ENCODE assay signal across 15 cellular contexts in genomic region chr2:173136614-173137013, GRCh38.
DNase-seq lines count a peak whose midpoint lies in the region; ATAC-seq and TF ChIP-seq lines count a peak whose summit lies in the region.
"Had no signal": no experiment of that assay in that cellular context is flagged by ENCODE, and none has a peak within 500 bp of the region (broad histone marks: within the 10 kb centered on the region; RNA-seq: fewer than 3 reads in every experiment).

No MANE protein-coding gene starts in this region.

- POLR2A ChIA-PET in activated CD4-positive, alpha-beta T cell treated with anti-CD3 and anti-CD28 coated beads for 36 hours (lab: Charles Lee), result no interaction called here

- in situ Hi-C loops in KBM-7 (cut with MboI; ENCODE audit: low pct_unique_long_range_greater_than_20kb, low sequenced_read_pairs), result no loop called here

- peaks cover 6% of the 10 kb centered on the region for H3K36me3 Mint-ChIP-seq in osteocyte (ENCODE audit: unreplicated experiment)
- no peaks in the 10 kb centered on the region for H3K36me3 Mint-ChIP-seq in activated CD4-positive, alpha-beta T cell treated with anti-CD3 and anti-CD28 coated beads for 36 hours (ENCODE audit: low read depth)
- H3K36me3 Mint-ChIP-seq: activated CD4-positive, alpha-beta memory T cell treated with anti-CD3 and anti-CD28 coated beads for 36 hours had no signal

- H3K4me1 ChIP-seq in Loucy (ENCODE audit: insufficient read depth, low read length, poor library complexity, severe bottlenecking) (peaks cover 14% of the 10 kb centered on the region), adipocyte (ENCODE audit: control insufficient read depth, insufficient read depth, low read length) (peaks cover 20% of the 10 kb centered on the region)

- no peaks in the 10 kb centered on the region for H3K27me3 ChIP-seq in Loucy (ENCODE audit: insufficient read depth, low read length, poor library complexity, severe bottlenecking)
- no peaks in the 10 kb centered on the region for H3K27me3 ChIP-seq in adipocyte (replicated peaks; ENCODE audit: control insufficient read depth, insufficient read depth, low read length)

- TF ChIP-seq CTCF in Loucy (conservative IDR thresholded peaks at IDR 0.05; ENCODE audit: low read length) (no peak), osteocyte (IDR thresholded peaks at IDR 0.05) (no peak)

- no peak overlapping the region for H3K9ac ChIP-seq in Loucy (ENCODE audit: low read depth, low read length, poor library complexity, severe bottlenecking)
- no peak overlapping the region for H3K9ac ChIP-seq in adipocyte (ENCODE audit: low read length)

- H3K27ac Mint-ChIP-seq in osteocyte (ENCODE audit: unreplicated experiment), result peak overlapping the region; percentile 39
- H3K27ac Mint-ChIP-seq in activated CD4-positive, alpha-beta T cell treated with anti-CD3 and anti-CD28 coated beads for 36 hours, result no peak overlapping the region
- H3K27ac Mint-ChIP-seq: activated CD4-positive, alpha-beta memory T cell treated with anti-CD3 and anti-CD28 coated beads for 36 hours; H9 had no signal

- no peaks in the 10 kb centered on the region for H3K9me2 ChIP-seq in Loucy (replicated peaks; ENCODE audit: low read depth, low read length)

- H3K4me3 ChIP-seq in Loucy (ENCODE audit: low read length, poor library complexity, severe bottlenecking) (no peak overlapping the region), adipocyte (ENCODE audit: low read length) (no peak overlapping the region)
- H3K4me3 ChIP-seq: thoracic aorta had no signal

- H3K36me3 ChIP-seq in Loucy (ENCODE audit: insufficient read depth, low read length) (no peaks in the 10 kb centered on the region), adipocyte (ENCODE audit: control insufficient read depth, insufficient read depth, low read length, severe bottlenecking) (peaks cover 2% of the 10 kb centered on the region)
- H3K36me3 ChIP-seq: thoracic aorta had no signal

- peak overlapping the region; percentile 9 for H3K4me2 ChIP-seq in Loucy (ENCODE audit: low read depth, low read length, poor library complexity, severe bottlenecking)

- no peaks in the 10 kb centered on the region for H4K20me1 ChIP-seq in Loucy (ENCODE audit: insufficient read depth, low read length, poor library complexity, severe bottlenecking)

- no peaks in the 10 kb centered on the region for H3K27me3 Mint-ChIP-seq in osteocyte (ENCODE audit: unreplicated experiment)
- H3K27me3 Mint-ChIP-seq in activated CD4-positive, alpha-beta T cell treated with anti-CD3 and anti-CD28 coated beads for 36 hours, result peaks cover 33% of the 10 kb centered on the region

- ATAC-seq in activated CD4-positive, alpha-beta T cell treated with anti-CD3 and anti-CD28 coated beads for 36 hours, result no peak

- intact Hi-C loops in activated CD4-positive, alpha-beta T cell treated with anti-CD3 and anti-CD28 coated beads for 36 hours (cut with DNase I, micrococcal nuclease), result loop anchor here in 1 of 2 experiments (1.0 to 10.0 kb wide), 2 partner anchors 9 to 1358 kb away; no protein-coding TSS in a partner anchor

- CTCF ChIA-PET in activated CD4-positive, alpha-beta T cell treated with anti-CD3 and anti-CD28 coated beads for 36 hours (lab: Charles Lee), result interaction anchor here (1.2 kb wide), 1 partner anchor 82 kb away, joined by 3 read pairs; no protein-coding TSS in a partner anchor

- H2AFZ ChIP-seq in Loucy (ENCODE audit: low read length), result no peak overlapping the region

- no peak overlapping the region for H3K4me3 Mint-ChIP-seq in osteocyte (ENCODE audit: unreplicated experiment)
- no peak overlapping the region for H3K4me3 Mint-ChIP-seq in activated CD4-positive, alpha-beta T cell treated with anti-CD3 and anti-CD28 coated beads for 36 hours
- H3K4me3 Mint-ChIP-seq: activated CD4-positive, alpha-beta memory T cell treated with anti-CD3 and anti-CD28 coated beads for 36 hours; H9 had no signal

- H3K4me1 Mint-ChIP-seq in osteocyte (ENCODE audit: unreplicated experiment), result peaks cover 27% of the 10 kb centered on the region
- peaks cover 49% of the 10 kb centered on the region for H3K4me1 Mint-ChIP-seq in activated CD4-positive, alpha-beta T cell treated with anti-CD3 and anti-CD28 coated beads for 36 hours

- H3K79me2 ChIP-seq in Loucy (ENCODE audit: insufficient read depth, low read length), result no peaks in the 10 kb centered on the region

- peak; percentile 55 for DNase-seq in EH (ENCODE audit: low read depth)
- DNase-seq in adipocyte (ENCODE audit: low read depth), result peak; percentile 46
- DNase-seq in osteocyte (ENCODE audit: extremely low spot score, unreplicated experiment), result no peak
- DNase-seq in activated T-cell treated with anti-CD3 and anti-CD28 coated beads for 4 hours, result no peak
- DNase-seq in activated CD4-positive, alpha-beta T cell treated with anti-CD3 and anti-CD28 coated beads for 36 hours, result no peak
- no peak for DNase-seq in KBM-7
- DNase-seq: activated CD4-positive, alpha-beta memory T cell treated with anti-CD3 and anti-CD28 coated beads for 36 hours; DMS79; glutamatergic neuron; H9; NCI-H1092; SHP77; stimulated activated CD4-positive, alpha-beta T cell treated with anti-CD3 and anti-CD28 coated beads, Interleukin-1b, Interleukin-23, amount 100 ng/mL, for 48 hours had no signal

- no peaks in the 10 kb centered on the region for H3F3A ChIP-seq in Loucy (ENCODE audit: low read depth)

- H3K9me3 ChIP-seq in Loucy (ENCODE audit: insufficient read depth, low read depth, low read length) (no peaks in the 10 kb centered on the region), adipocyte (ENCODE audit: control insufficient read depth, low read length) (peaks cover 5% of the 10 kb centered on the region)
- H3K9me3 ChIP-seq: thoracic aorta had no signal

- H3K9me3 Mint-ChIP-seq in osteocyte (ENCODE audit: unreplicated experiment), result peaks cover 6% of the 10 kb centered on the region
- H3K9me3 Mint-ChIP-seq in activated CD4-positive, alpha-beta T cell treated with anti-CD3 and anti-CD28 coated beads for 36 hours (ENCODE audit: low read depth), result no peaks in the 10 kb centered on the region

Comparison
In these comparisons a context has a peak if more than half of its experiments do, and no peak if none do; other contexts are left out.
1. DNase-seq: peak in EH (single experiment) and adipocyte (single experiment); none in osteocyte (single experiment), activated T-cell treated with anti-CD3 and anti-CD28 coated beads for 4 hours (single experiment), activated CD4-positive, alpha-beta T cell treated with anti-CD3 and anti-CD28 coated beads for 36 hours (single experiment) and KBM-7 (single experiment).